ENCODE assay signal across 1 cellular context in the genomic region with DNA sequence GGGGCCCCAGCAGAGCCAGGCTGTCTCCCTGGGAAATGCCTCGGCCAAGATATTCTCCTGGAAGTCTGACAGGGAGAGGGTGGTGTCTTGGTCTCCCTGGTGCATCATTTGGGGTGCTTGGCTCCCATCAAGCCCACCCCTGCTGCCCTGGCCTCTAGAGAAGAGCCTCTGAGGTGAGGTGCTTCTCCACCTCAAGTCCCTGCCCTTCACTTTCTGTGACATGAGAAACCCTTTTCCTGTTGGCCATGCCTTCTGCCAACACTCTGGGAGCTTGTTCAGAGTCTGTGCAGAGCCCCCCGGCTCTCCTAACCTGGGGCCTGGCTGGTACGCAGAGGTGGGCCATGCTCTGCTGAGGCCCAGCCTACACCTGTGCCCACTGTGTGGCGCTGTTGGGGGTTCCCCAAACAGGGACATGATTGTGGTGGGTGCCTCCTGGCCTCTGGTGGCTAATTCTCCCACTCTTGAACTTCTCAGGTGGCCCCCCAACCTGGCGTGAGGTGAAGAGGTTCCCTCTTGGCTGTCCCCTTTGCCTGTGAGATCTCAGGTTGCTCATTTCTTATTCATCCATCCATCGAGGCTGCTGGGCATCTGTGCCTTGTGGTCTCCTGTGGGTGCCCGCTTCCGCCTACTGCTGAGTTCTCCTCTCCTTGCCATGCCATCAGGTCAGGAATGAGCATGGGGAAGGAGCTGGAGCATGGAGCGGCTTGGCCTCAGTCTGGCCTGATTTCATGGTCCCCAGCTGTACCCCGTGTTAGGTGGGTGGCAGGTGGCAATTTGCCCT.
A peak's percentile ranks its signal among the peaks of the same experiment; 100 is the strongest.
TF ChIP-seq lines count a peak whose summit lies in the region.

No MANE protein-coding gene starts in this region.

TF ChIP-seq in Ishikawa, 13 proteins besides CTCF, POLR2A, EP300 and RAD21:
- TF ChIP-seq, protein P1, sequence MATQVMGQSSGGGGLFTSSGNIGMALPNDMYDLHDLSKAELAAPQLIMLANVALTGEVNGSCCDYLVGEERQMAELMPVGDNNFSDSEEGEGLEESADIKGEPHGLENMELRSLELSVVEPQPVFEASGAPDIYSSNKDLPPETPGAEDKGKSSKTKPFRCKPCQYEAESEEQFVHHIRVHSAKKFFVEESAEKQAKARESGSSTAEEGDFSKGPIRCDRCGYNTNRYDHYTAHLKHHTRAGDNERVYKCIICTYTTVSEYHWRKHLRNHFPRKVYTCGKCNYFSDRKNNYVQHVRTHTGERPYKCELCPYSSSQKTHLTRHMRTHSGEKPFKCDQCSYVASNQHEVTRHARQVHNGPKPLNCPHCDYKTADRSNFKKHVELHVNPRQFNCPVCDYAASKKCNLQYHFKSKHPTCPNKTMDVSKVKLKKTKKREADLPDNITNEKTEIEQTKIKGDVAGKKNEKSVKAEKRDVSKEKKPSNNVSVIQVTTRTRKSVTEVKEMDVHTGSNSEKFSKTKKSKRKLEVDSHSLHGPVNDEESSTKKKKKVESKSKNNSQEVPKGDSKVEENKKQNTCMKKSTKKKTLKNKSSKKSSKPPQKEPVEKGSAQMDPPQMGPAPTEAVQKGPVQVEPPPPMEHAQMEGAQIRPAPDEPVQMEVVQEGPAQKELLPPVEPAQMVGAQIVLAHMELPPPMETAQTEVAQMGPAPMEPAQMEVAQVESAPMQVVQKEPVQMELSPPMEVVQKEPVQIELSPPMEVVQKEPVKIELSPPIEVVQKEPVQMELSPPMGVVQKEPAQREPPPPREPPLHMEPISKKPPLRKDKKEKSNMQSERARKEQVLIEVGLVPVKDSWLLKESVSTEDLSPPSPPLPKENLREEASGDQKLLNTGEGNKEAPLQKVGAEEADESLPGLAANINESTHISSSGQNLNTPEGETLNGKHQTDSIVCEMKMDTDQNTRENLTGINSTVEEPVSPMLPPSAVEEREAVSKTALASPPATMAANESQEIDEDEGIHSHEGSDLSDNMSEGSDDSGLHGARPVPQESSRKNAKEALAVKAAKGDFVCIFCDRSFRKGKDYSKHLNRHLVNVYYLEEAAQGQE (IDR thresholded peaks at IDR 0.05; ENCODE audit: low read depth): no peak
- 0 out of 2 replicates have a peak, but pooled peaks have one; percentile 28 for TF ChIP-seq FOXM1 (IDR thresholded peaks at IDR 0.05; ENCODE audit: borderline replicate concordance, low read depth)
